ENCODE assay signal across 13 cellular contexts in genomic region chr20:19552144-19552895, GRCh38.
DNase-seq lines count a peak whose midpoint lies in the region; TF ChIP-seq lines count a peak whose summit lies in the region.
"Had no signal": no experiment of that assay in that cellular context is flagged by ENCODE, and none has a peak within 500 bp of the region (broad histone marks: within the 10 kb centered on the region; RNA-seq: fewer than 3 reads in every experiment).

No MANE protein-coding gene starts in this region.

- H3K9me3 Mint-ChIP-seq in neural crest cell = no peaks in the 10 kb centered on the region
- H3K9me3 Mint-ChIP-seq in HFFc6 = no peaks in the 10 kb centered on the region

- H3K4me1 Mint-ChIP-seq in neural crest cell (no peaks in the 10 kb centered on the region), HFFc6 (ENCODE audit: low read depth) (no peaks in the 10 kb centered on the region)
- H3K4me1 Mint-ChIP-seq: activated T-helper 17 cell treated with anti-CD3 and anti-CD28 coated beads, Interleukin-2, amount 50 U/mL, for 72 hours; CD4-positive, CD25-positive, alpha-beta regulatory T cell had no signal

- H3K36me3 Mint-ChIP-seq in neural crest cell (ENCODE audit: low read depth) (no peaks in the 10 kb centered on the region), HFFc6 (ENCODE audit: low read depth) (no peaks in the 10 kb centered on the region)
- H3K36me3 Mint-ChIP-seq: CD4-positive, CD25-positive, alpha-beta regulatory T cell had no signal

- no peak overlapping the region for H3K27ac Mint-ChIP-seq in neural crest cell (ENCODE audit: unreplicated experiment)
- no peak overlapping the region for H3K27ac Mint-ChIP-seq in HFFc6
- H3K27ac Mint-ChIP-seq: activated T-helper 17 cell treated with anti-CD3 and anti-CD28 coated beads, Interleukin-2, amount 50 U/mL, for 72 hours; CD4-positive, CD25-positive, alpha-beta regulatory T cell had no signal

- H3K4me3 ChIP-seq in fibroblast of pulmonary artery (replicated peaks; ENCODE audit: low read depth, low read length) = no peak overlapping the region
- H3K4me3 ChIP-seq: dorsolateral prefrontal cortex had no signal

- TF ChIP-seq CTCF in fibroblast of pulmonary artery (IDR thresholded peaks at IDR 0.05; ENCODE audit: low read length, missing control alignments) (no peak), neural crest cell (conservative IDR thresholded peaks at IDR 0.05) (no peak), HFFc6 (IDR thresholded peaks at IDR 0.05) (no peak)

- DNase-seq in Ammon's horn (ENCODE audit: low spot score) (peak; percentile 48), NCI-H2227 (lab: John Stamatoyannopoulos, UW; ENCODE audit: unreplicated experiment) (peak; percentile 56), fibroblast of pulmonary artery (ENCODE audit: low read depth) (peak; percentile 9), neural crest cell (ENCODE audit: low read depth, low spot score) (peak; percentile 28), HFFc6 (no peak), NCI-H146 treated with DMSO at 0.1 percent for 48 hours (lab: John Stamatoyannopoulos, UW; ENCODE audit: unreplicated experiment) (no peak), OCI-M2 (lab: John Stamatoyannopoulos, UW; ENCODE audit: unreplicated experiment) (no peak)
- no peak for DNase-seq in activated CD4-positive, CD25-positive, alpha-beta regulatory T cell (lab: John Stamatoyannopoulos, UW)
- DNase-seq: CD4-positive, CD25-positive, alpha-beta regulatory T cell; dorsolateral prefrontal cortex; NCI-H2107; T-helper 9 cell had no signal

- H3K4me3 Mint-ChIP-seq in neural crest cell = no peak overlapping the region
- H3K4me3 Mint-ChIP-seq in HFFc6 = no peak overlapping the region
- H3K4me3 Mint-ChIP-seq: activated T-helper 17 cell treated with anti-CD3 and anti-CD28 coated beads, Interleukin-2, amount 50 U/mL, for 72 hours; CD4-positive, CD25-positive, alpha-beta regulatory T cell had no signal

- H3K27me3 Mint-ChIP-seq in neural crest cell (ENCODE audit: low read depth) (no peaks in the 10 kb centered on the region), HFFc6 (ENCODE audit: insufficient read depth) (peaks cover 3% of the 10 kb centered on the region; the same call in 1 of the 2 replicates)
- H3K27me3 Mint-ChIP-seq: CD4-positive, CD25-positive, alpha-beta regulatory T cell had no signal

Comparison
In these comparisons a context has a peak if more than half of its experiments do, and no peak if none do; other contexts are left out.
1. DNase-seq: peak in Ammon's horn (single experiment), NCI-H2227 (single experiment), fibroblast of pulmonary artery (single experiment) and neural crest cell (single experiment); none in HFFc6 (single experiment), NCI-H146 treated with DMSO at 0.1 percent for 48 hours (single experiment), OCI-M2 (single experiment) and activated CD4-positive, CD25-positive, alpha-beta regulatory T cell (0 of 4).